8 cellular contexts compared by ENCODE assay signal in the genomic region with DNA sequence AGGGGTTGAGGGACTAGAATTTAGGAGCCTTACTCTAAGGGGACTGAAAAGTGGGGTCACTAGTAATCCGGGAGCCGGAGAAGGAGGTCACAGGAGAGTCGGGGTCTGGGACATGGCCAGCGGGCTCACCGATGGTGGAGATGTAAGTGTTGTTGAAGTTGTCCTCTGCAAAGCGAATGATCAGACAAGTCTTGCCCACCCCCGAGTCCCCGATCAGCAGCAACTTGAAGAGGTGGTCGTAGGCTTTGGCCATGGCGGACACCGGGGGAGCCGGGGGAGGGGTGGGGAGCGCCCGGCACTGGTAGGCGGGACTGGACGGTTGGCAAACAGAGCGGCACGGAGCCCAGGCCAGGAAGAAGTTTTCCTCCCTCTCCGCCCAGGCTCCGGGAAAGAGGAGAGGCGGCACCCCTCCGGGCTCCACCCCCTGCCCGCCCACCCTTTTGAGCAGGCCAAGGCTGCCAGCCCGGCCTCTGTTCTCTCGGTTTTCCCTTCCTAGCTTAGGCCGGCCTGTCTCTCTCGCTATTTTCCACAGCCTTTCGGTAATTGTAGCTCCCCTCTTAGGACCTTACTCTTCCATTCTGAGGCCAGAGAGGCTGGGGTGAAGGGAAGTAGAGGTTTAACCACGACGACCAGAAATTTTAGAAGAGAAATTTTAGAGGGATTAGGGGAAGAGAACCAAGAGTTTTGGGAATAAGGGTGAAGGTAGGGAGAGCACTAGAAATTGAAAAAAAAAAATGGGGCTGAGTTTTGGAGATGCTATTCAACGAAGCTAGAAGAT. TPM values are rescaled to one million over a fixed set of nuclear protein-coding genes. Genes with fewer than 3 reads are reported as not detected.
A peak's percentile ranks its signal among the peaks of the same experiment; 100 is the strongest.
DNase-seq lines count a peak whose midpoint lies in the region; ATAC-seq and TF ChIP-seq lines count a peak whose summit lies in the region.

Gene RAB13 (minus strand): TSS at position 356 of the 778 bp plus-strand sequence. CDS start 103 bp downstream, at position 253.

- no peaks in the 10 kb centered on the region for H3K27me3 ChIP-seq in kidney epithelial cell (ENCODE audit: control insufficient read depth, insufficient read depth, low read length)
- no peaks in the 10 kb centered on the region for H3K27me3 ChIP-seq in spleen (replicated peaks in 1 of 7)

- peak in 1 of 3 donors; percentile 20 for TF ChIP-seq POLR2A in spleen (IDR thresholded peaks at IDR 0.05)

- H3K36me3 ChIP-seq in kidney epithelial cell (ENCODE audit: control insufficient read depth, insufficient read depth, low read length) (peaks cover 2% of the 10 kb centered on the region), spleen (peaks cover 0 to 16% (median 0%) of the 10 kb centered on the region in 6 donors)

- H3K4me3 ChIP-seq in kidney epithelial cell (ENCODE audit: low read depth, low read length) (peak within 1 kb of the TSS; percentile 52), spleen (peak within 1 kb of the TSS; percentile 29 to 72 (median 48))

- DNase-seq in DMS 273 (lab: John Stamatoyannopoulos, UW; ENCODE audit: unreplicated experiment) (peak; percentile 94), HuH-7 (ENCODE audit: low spot score) (peak; percentile 87), RKO (ENCODE audit: low spot score) (peak; percentile 92), dedifferentiated amniotic fluid mesenchymal stem cell (ENCODE audit: extremely low spot score) (peak; percentile 81), kidney epithelial cell (ENCODE audit: low read depth) (no peak), spleen (peak; percentile 88), AML-193 (lab: John Stamatoyannopoulos, UW) (no peak)

- intact Hi-C loops in spleen (cut with DNase I; ENCODE audit: low total_unique reads): no loop called here

- H3K27ac ChIP-seq in spleen: peak within 1 kb of the TSS; percentile 66 to 91 (median 84)

- ATAC-seq in HG03095 (IDR thresholded peaks at IDR 0.05; ENCODE audit: unreplicated experiment): no peak

- 3 to 12% (median 8%) methylated on average over 26 to 31 of the region's 31 CpGs for WGBS in spleen, 5 donors

- no peaks in the 10 kb centered on the region for H3K9me3 ChIP-seq in spleen

- H3K4me1 ChIP-seq in spleen: peaks cover 21 to 75% (median 56%) of the 10 kb centered on the region in 6 donors

- TF ChIP-seq CTCF in kidney epithelial cell (IDR thresholded peaks at IDR 0.05; ENCODE audit: insufficient read depth, low read length, poor library complexity, severe bottlenecking): no peak
- TF ChIP-seq CTCF in spleen (IDR thresholded peaks at IDR 0.05 in 8 of 11, conservative IDR thresholded peaks at IDR 0.05 in 3 of 11): no peak

RNA-seq across cellular contexts. Expression of gene RAB13, which starts in this region (rescaled TPM):
- 46.3 and 48.7 TPM in 2 replicates for total RNA-seq in kidney epithelial cell
- 100 to 1,000 TPM in 1 of 7 donors, 10 to 100 TPM in 6; 31.8 to 115 (median 49.4) TPM for total RNA-seq in spleen
- polyA plus RNA-seq in spleen: 100 to 1,000 TPM in 1 of 3 donors, 10 to 100 TPM in 2; 94.9 to 111 (median 98.1) TPM

Comparison
In these comparisons a context has a peak if more than half of its experiments do, and no peak if none do; other contexts are left out.
1. DNase-seq: peak in DMS 273 (single experiment), HuH-7 (single experiment), RKO (single experiment), dedifferentiated amniotic fluid mesenchymal stem cell (single experiment) and spleen (single experiment); none in kidney epithelial cell (single experiment) and AML-193 (0 of 2).